ENCODE assay signal across 1 cellular context in genomic region chr3:141434255-141434654, GRCh38.
TF ChIP-seq lines count a peak whose summit lies in the region.

No MANE protein-coding gene starts in this region.

TF ChIP-seq in GM12878, 131 proteins besides CTCF, POLR2A, EP300 and RAD21 (continued from another document):
- no peak for TF ChIP-seq KAT2A (conservative IDR thresholded peaks at IDR 0.05; ENCODE audit: control insufficient read depth, low read depth, low read length)
- no peak for TF ChIP-seq LARP7 (IDR thresholded peaks at IDR 0.05)
